In genomic region chr20:35463455-35464300, GRCh38 we compare ENCODE assay signal across 8 cellular contexts. TPM values are rescaled to one million over a fixed set of nuclear protein-coding genes. Genes with fewer than 3 reads are reported as not detected.
A peak's percentile ranks its signal among the peaks of the same experiment; 100 is the strongest.
DNase-seq lines count a peak whose midpoint lies in the region; ATAC-seq and TF ChIP-seq lines count a peak whose summit lies in the region.

No MANE protein-coding gene starts in this region.

- intact Hi-C loops in MCF 10A (cut with micrococcal nuclease), result no loop called here

- no TSS peak for BruUV-seq in MCF 10A (replicated peaks; lab: Mats Ljungman, UMichigan)

- POLR2A ChIA-PET in MCF 10A (lab: Yijun Ruan, JAX), result interaction anchor here (0.6 to 2.1 kb wide), 10 partner anchors 9 to 247 kb away, joined by 3 to 8 read pairs (median 3); partner anchors contain the start of gene SPAG4

- TF ChIP-seq CTCF in GM12873 (IDR thresholded peaks at IDR 0.05; ENCODE audit: insufficient read depth, low read depth, low read length, missing control alignments) (peak; percentile 85), MCF 10A (IDR thresholded peaks at IDR 0.05; ENCODE audit: unreplicated experiment) (peak; percentile 76)

- no peaks in the 10 kb centered on the region for H3K27me3 Mint-ChIP-seq in MCF 10A (ENCODE audit: insufficient read depth, unreplicated experiment)
- peaks cover 0 to 1% (median 0%) of the 10 kb centered on the region in 3 donors for H3K27me3 Mint-ChIP-seq in immature natural killer cell (ENCODE audit: low read depth in 3 of 3)

- no peak overlapping the region for H3K4me3 Mint-ChIP-seq in MCF 10A (ENCODE audit: unreplicated experiment)
- H3K4me3 Mint-ChIP-seq in immature natural killer cell, result no peak overlapping the region

- CTCF ChIA-PET in MCF 10A (lab: Yijun Ruan, JAX), result interaction anchor here (0.6 to 4.1 kb wide), 42 partner anchors 8 to 1616 kb away, joined by 3 to 33 read pairs (median 4); partner anchors contain the start of gene CEP250

- H3K9me3 Mint-ChIP-seq in MCF 10A (ENCODE audit: unreplicated experiment) (no peaks in the 10 kb centered on the region), immature natural killer cell (no peaks in the 10 kb centered on the region)

- peaks cover 8% of the 10 kb centered on the region for H3K4me1 Mint-ChIP-seq in MCF 10A (ENCODE audit: insufficient read depth, unreplicated experiment)
- peaks cover 0 to 6% of the 10 kb centered on the region in 2 donors for H3K4me1 Mint-ChIP-seq in immature natural killer cell

- ATAC-seq in HG02973 (IDR thresholded peaks at IDR 0.05; ENCODE audit: unreplicated experiment), result no peak

- H3K36me3 Mint-ChIP-seq in MCF 10A (ENCODE audit: insufficient read depth, unreplicated experiment) (peaks cover 73% of the 10 kb centered on the region), immature natural killer cell (peaks cover 0 to 3% (median 0%) of the 10 kb centered on the region in 3 donors)

- no peak overlapping the region for H3K27ac Mint-ChIP-seq in MCF 10A (ENCODE audit: low read depth, unreplicated experiment)
- peak overlapping the region in 1 of 6 donors; percentile 17 for H3K27ac Mint-ChIP-seq in immature natural killer cell

- peak; percentile 39 for DNase-seq in 8988T
- peak; percentile 59 for DNase-seq in NCI-H187 treated with DMSO at 0.1 percent for 48 hours (lab: John Stamatoyannopoulos, UW)
- peak; percentile 32 for DNase-seq in T-helper 9 cell
- peak; percentile 66 for DNase-seq in MCF 10A (ENCODE audit: unreplicated experiment)
- DNase-seq in immature natural killer cell, result peak; percentile 56 to 70 (median 61)
- peak in 3 of 4 experiments; percentile 30 to 33 (median 33) for DNase-seq in stimulated activated CD4-positive, alpha-beta T cell treated with anti-CD3 and anti-CD28 coated beads, Interleukin-1b, Interleukin-23, amount 100 ng/mL, for 24 hours (ENCODE audit: low read depth in 4 of 4, low spot score in 1 of 4)

RNA-seq across cellular contexts. Expression of gene CEP250, which starts 8.3 kb away (rescaled TPM):
- 41.0 and 44.0 TPM in 2 replicates for total RNA-seq in MCF 10A (2022)
- polyA plus RNA-seq in immature natural killer cell, result 10 to 100 TPM in 1 of 3 donors, 1 to 10 TPM in 2; 2.5 to 22.4 (median 4.4) TPM

RNA-seq across cellular contexts. Expression of gene GDF5, which starts 25.6 kb away (rescaled TPM):
- not detected in 2 replicates for total RNA-seq in MCF 10A (2022)
- polyA plus RNA-seq in immature natural killer cell, result not detected

RNA-seq across cellular contexts. Expression of gene UQCC1, which starts 51.9 kb away (rescaled TPM):
- total RNA-seq in MCF 10A (2022), result 45.2 and 55.8 TPM in 2 replicates
- 10 to 100 TPM; 13.1 to 17.3 (median 14.7) TPM for polyA plus RNA-seq in immature natural killer cell
